In genomic region chr20:25294459-25295385, GRCh38 we compare ENCODE assay signal across 8 cellular contexts. TPM values are rescaled to one million over a fixed set of nuclear protein-coding genes. Genes with fewer than 3 reads are reported as not detected.
DNase-seq lines count a peak whose midpoint lies in the region; ATAC-seq, FAIRE-seq and TF ChIP-seq lines count a peak whose summit lies in the region.

No MANE protein-coding gene starts in this region.

- H3K27me3 Mint-ChIP-seq in CD14-positive monocyte (ENCODE audit: low read depth in 3 of 3), result no peaks in the 10 kb centered on the region
- no peaks in the 10 kb centered on the region for H3K27me3 Mint-ChIP-seq in activated CD8-positive, alpha-beta memory T cell treated with anti-CD3 and anti-CD28 coated beads, Interleukin-2, amount 10 ng/mL, durations not matched to agents 7 days and 5 days
- H3K27me3 Mint-ChIP-seq in naive B cell, result no peaks in the 10 kb centered on the region

- H3K4me3 ChIP-seq in epithelial cell of esophagus (ENCODE audit: low read length), result no peak overlapping the region

- H3K36me3 Mint-ChIP-seq in CD14-positive monocyte (peaks cover 48 to 86% of the 10 kb centered on the region in 2 donors), naive B cell (no peaks in the 10 kb centered on the region)
- no peaks in the 10 kb centered on the region for H3K36me3 Mint-ChIP-seq in activated CD8-positive, alpha-beta memory T cell treated with anti-CD3 and anti-CD28 coated beads, Interleukin-2, amount 10 ng/mL, durations not matched to agents 7 days and 5 days

- intact Hi-C loops in CD14-positive monocyte (cut with micrococcal nuclease), result no loop called here

- TF ChIP-seq POLR2A in H54 (IDR thresholded peaks at IDR 0.05; ENCODE audit: low read depth, low read length), result no peak

- ATAC-seq in activated CD8-positive, alpha-beta memory T cell treated with anti-CD3 and anti-CD28 coated beads, Interleukin-2, amount 10 ng/mL, durations not matched to agents 7 days and 5 days, result peak; percentile 71
- ATAC-seq in naive B cell (ENCODE audit: low read depth in 2 of 2) (peak; percentile 83 to 92), GM19395 (IDR thresholded peaks at IDR 0.05; ENCODE audit: unreplicated experiment) (no peak)

- H3K9me3 Mint-ChIP-seq in CD14-positive monocyte, result no peaks in the 10 kb centered on the region
- H3K9me3 Mint-ChIP-seq in activated CD8-positive, alpha-beta memory T cell treated with anti-CD3 and anti-CD28 coated beads, Interleukin-2, amount 10 ng/mL, durations not matched to agents 7 days and 5 days (ENCODE audit: low read depth), result no peaks in the 10 kb centered on the region
- H3K9me3 Mint-ChIP-seq in naive B cell, result no peaks in the 10 kb centered on the region

- DNase-seq in CD14-positive monocyte (ENCODE audit: low spot score) (no peak), H54 (ENCODE audit: insufficient read length, low spot score) (peak; percentile 56), NCI-H69 (lab: John Stamatoyannopoulos, UW) (peak; percentile 71), epithelial cell of esophagus (ENCODE audit: low read depth) (peak; percentile 36), naive B cell (peak; percentile 61)
- peak; percentile 63 for DNase-seq in activated CD8-positive, alpha-beta memory T cell treated with anti-CD3 and anti-CD28 coated beads, Interleukin-2, amount 10 ng/mL, durations not matched to agents 7 days and 5 days
- DNase-seq in stimulated activated naive CD4-positive, alpha-beta T cell (lab: John Stamatoyannopoulos, UW), result peak; percentile 41 to 68 (median 54)

- H3K4me1 Mint-ChIP-seq in CD14-positive monocyte (no peaks in the 10 kb centered on the region), naive B cell (peaks cover 4 to 6% (median 6%) of the 10 kb centered on the region in 3 donors)
- H3K4me1 Mint-ChIP-seq in activated CD8-positive, alpha-beta memory T cell treated with anti-CD3 and anti-CD28 coated beads, Interleukin-2, amount 10 ng/mL, durations not matched to agents 7 days and 5 days, result peaks cover 15% of the 10 kb centered on the region

- H3K27ac Mint-ChIP-seq in CD14-positive monocyte (peak overlapping the region in 2 of 7 donors; percentile 22 to 66), naive B cell (no peak overlapping the region)
- peak overlapping the region; percentile 19 for H3K27ac Mint-ChIP-seq in activated CD8-positive, alpha-beta memory T cell treated with anti-CD3 and anti-CD28 coated beads, Interleukin-2, amount 10 ng/mL, durations not matched to agents 7 days and 5 days

- FAIRE-seq in H54 (lab: Jason Lieb, UNC), result no peak

- TF ChIP-seq CTCF in CD14-positive monocyte (IDR thresholded peaks at IDR 0.05) (peak; percentile 74), epithelial cell of esophagus (IDR thresholded peaks at IDR 0.05; ENCODE audit: insufficient read depth, low read depth, low read length, missing control alignments) (peak; percentile 53)

- CTCF ChIA-PET in activated CD8-positive, alpha-beta memory T cell treated with anti-CD3 and anti-CD28 coated beads, Interleukin-2, amount 10 ng/mL, durations not matched to agents 7 days and 5 days (lab: Charles Lee), result interaction anchor here (1.0 to 3.9 kb wide), 4 partner anchors 14 to 113 kb away, joined by 5 to 28 read pairs (median 8); partner anchors contain the start of gene GINS1

- H3K4me3 Mint-ChIP-seq in CD14-positive monocyte, result no peak overlapping the region
- no peak overlapping the region for H3K4me3 Mint-ChIP-seq in activated CD8-positive, alpha-beta memory T cell treated with anti-CD3 and anti-CD28 coated beads, Interleukin-2, amount 10 ng/mL, durations not matched to agents 7 days and 5 days
- H3K4me3 Mint-ChIP-seq in naive B cell, result no peak overlapping the region

RNA-seq across cellular contexts. Expression of gene PYGB, which starts 46.8 kb away (rescaled TPM):
- polyA plus RNA-seq in CD14-positive monocyte (10 to 100 TPM; 26.7 to 33.2 TPM), naive B cell (ENCODE audit: low read depth in 6 of 6) (10 to 100 TPM; 16.4 to 26.6 (median 22.8) TPM)
- total RNA-seq in activated CD8-positive, alpha-beta memory T cell treated with anti-CD3 and anti-CD28 coated beads, Interleukin-2, amount 10 ng/mL, durations not matched to agents 7 days and 5 days, result 10 to 100 TPM; 28.4 to 36.8 TPM
